In the genomic region with DNA sequence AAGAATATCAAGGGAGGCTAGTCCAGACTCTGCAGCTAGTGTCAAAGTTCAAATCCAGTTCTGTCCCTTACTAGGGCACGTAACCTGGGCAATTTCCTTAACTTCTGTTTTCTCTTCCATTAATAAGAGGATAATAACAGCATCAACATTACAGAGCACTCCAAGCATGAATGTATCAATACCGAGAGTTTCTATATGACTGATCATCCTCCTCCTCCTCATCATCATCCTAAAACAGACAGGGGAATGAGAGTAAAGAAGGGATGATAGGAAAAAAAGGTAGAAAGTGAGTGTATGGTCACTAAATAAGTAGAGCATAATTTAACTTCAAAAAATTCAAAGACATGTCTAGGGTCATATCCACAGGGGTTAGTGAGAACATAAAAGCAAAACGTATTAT, we compare ENCODE assay signal across 24 cellular contexts.
DNase-seq lines count a peak whose midpoint lies in the region; ATAC-seq and TF ChIP-seq lines count a peak whose summit lies in the region.
"Had no signal": no experiment of that assay in that cellular context is flagged by ENCODE, and none has a peak within 500 bp of the region (broad histone marks: within the 10 kb centered on the region; RNA-seq: fewer than 3 reads in every experiment).

No MANE protein-coding gene starts in this region.

- ATAC-seq in gastroesophageal sphincter = no peak
- ATAC-seq in stimulated activated memory B cell treated with anti-CD40 and anti-IgM and Interleukin-4, amounts not matched to agents 10 μg/mL and 1 μg/mL and 100 μg/mL, for 72 hours = no peak
- ATAC-seq in HG02610 (IDR thresholded peaks at IDR 0.05; ENCODE audit: unreplicated experiment) = no peak
- ATAC-seq in foreskin keratinocyte = no peak
- ATAC-seq: gastrocnemius medialis had no signal

- H3K79me2 ChIP-seq in MM.1S (ENCODE audit: low read length) = peaks cover 38% of the 10 kb centered on the region

- H3K4me3 ChIP-seq in GM12865 (ENCODE audit: low read depth, low read length) (peak overlapping the region; percentile 12), MM.1S (ENCODE audit: low read length) (peak overlapping the region; percentile 46), gastroesophageal sphincter (no peak overlapping the region)
- H3K4me3 ChIP-seq: esophagus squamous epithelium, gastrocnemius medialis, left lung, upper lobe of right lung had no signal

- peak overlapping the region; percentile 91 for H3K4me2 ChIP-seq in MM.1S (ENCODE audit: low read depth, low read length)
- H3K4me2 ChIP-seq: SK-N-SH had no signal

- H3K36me3 Mint-ChIP-seq in stimulated activated memory B cell treated with anti-CD40 and anti-IgM and Interleukin-4, amounts not matched to agents 10 μg/mL and 1 μg/mL and 100 μg/mL, for 72 hours = peaks cover 25% of the 10 kb centered on the region
- H3K36me3 Mint-ChIP-seq: activated naive CD8-positive, alpha-beta T cell treated with anti-CD3 and anti-CD28 coated beads, Interleukin-2, amount 10 ng/mL, durations not matched to agents 7 days and 5 days had no signal

- H3K4me3 Mint-ChIP-seq in stimulated activated memory B cell treated with anti-CD40 and anti-IgM and Interleukin-4, amounts not matched to agents 10 μg/mL and 1 μg/mL and 100 μg/mL, for 72 hours = no peak overlapping the region

- H3K36me3 ChIP-seq in MM.1S (replicated peaks; ENCODE audit: insufficient read depth, low read length) (no peaks in the 10 kb centered on the region), gastroesophageal sphincter (no peaks in the 10 kb centered on the region)
- H3K36me3 ChIP-seq: esophagus squamous epithelium, gastrocnemius medialis, left lung, upper lobe of right lung had no signal

- H3K9ac ChIP-seq in MM.1S (ENCODE audit: low read length) = peak overlapping the region; percentile 63
- H3K9ac ChIP-seq: SK-N-SH had no signal

- H3K27me3 Mint-ChIP-seq in stimulated activated memory B cell treated with anti-CD40 and anti-IgM and Interleukin-4, amounts not matched to agents 10 μg/mL and 1 μg/mL and 100 μg/mL, for 72 hours = no peaks in the 10 kb centered on the region
- H3K27me3 Mint-ChIP-seq: activated naive CD8-positive, alpha-beta T cell treated with anti-CD3 and anti-CD28 coated beads, Interleukin-2, amount 10 ng/mL, durations not matched to agents 7 days and 5 days had no signal

- no peak for TF ChIP-seq POLR2A in gastroesophageal sphincter (IDR thresholded peaks at IDR 0.05)

- H3K9me3 ChIP-seq in MM.1S (replicated peaks; ENCODE audit: insufficient read depth, low read length) = no peaks in the 10 kb centered on the region
- H3K9me3 ChIP-seq in gastroesophageal sphincter = no peaks in the 10 kb centered on the region
- H3K9me3 ChIP-seq: esophagus squamous epithelium, gastrocnemius medialis, left lung, SK-N-SH, upper lobe of right lung had no signal

- H3K4me1 ChIP-seq in MM.1S (ENCODE audit: low read length) = peaks cover 38% of the 10 kb centered on the region
- H3K4me1 ChIP-seq in gastroesophageal sphincter = peaks cover 0 to 44% (median 20%) of the 10 kb centered on the region in 3 donors
- H3K4me1 ChIP-seq in foreskin keratinocyte = no peaks in the 10 kb centered on the region

- H3K27ac ChIP-seq in MM.1S (ENCODE audit: low read length) (peak overlapping the region; percentile 94), gastroesophageal sphincter (peak overlapping the region; percentile 73 to 84 (median 79)), foreskin keratinocyte (no peak overlapping the region)
- H3K27ac ChIP-seq: C4-2B, gastrocnemius medialis had no signal

- no peaks in the 10 kb centered on the region for H3K27me3 ChIP-seq in MM.1S (replicated peaks; ENCODE audit: insufficient read depth, low read length)
- no peaks in the 10 kb centered on the region for H3K27me3 ChIP-seq in gastroesophageal sphincter
- H3K27me3 ChIP-seq in foreskin keratinocyte = no peaks in the 10 kb centered on the region
- H3K27me3 ChIP-seq: esophagus squamous epithelium, gastrocnemius medialis, left lung, upper lobe of right lung had no signal

- peaks cover 39% of the 10 kb centered on the region for H3F3A ChIP-seq in MM.1S (ENCODE audit: insufficient read depth, low read length)

- peaks cover 59% of the 10 kb centered on the region for H3K4me1 Mint-ChIP-seq in stimulated activated memory B cell treated with anti-CD40 and anti-IgM and Interleukin-4, amounts not matched to agents 10 μg/mL and 1 μg/mL and 100 μg/mL, for 72 hours

- TF ChIP-seq CTCF in GM12865 (IDR thresholded peaks at IDR 0.05; ENCODE audit: insufficient read depth, low read depth, low read length, missing control alignments) = no peak
- TF ChIP-seq CTCF in MM.1S (IDR thresholded peaks at IDR 0.05; ENCODE audit: low read length) = no peak
- TF ChIP-seq CTCF in gastroesophageal sphincter (IDR thresholded peaks at IDR 0.05) = no peak
- no peak for TF ChIP-seq CTCF in foreskin keratinocyte (conservative IDR thresholded peaks at IDR 0.05)

- H4K20me1 ChIP-seq in MM.1S (ENCODE audit: insufficient read depth, low read length) = no peaks in the 10 kb centered on the region

- no peak for TF ChIP-seq EP300 in gastroesophageal sphincter (IDR thresholded peaks at IDR 0.05)

- no peaks in the 10 kb centered on the region for H3K9me3 Mint-ChIP-seq in stimulated activated memory B cell treated with anti-CD40 and anti-IgM and Interleukin-4, amounts not matched to agents 10 μg/mL and 1 μg/mL and 100 μg/mL, for 72 hours

- H3K27ac Mint-ChIP-seq in stimulated activated memory B cell treated with anti-CD40 and anti-IgM and Interleukin-4, amounts not matched to agents 10 μg/mL and 1 μg/mL and 100 μg/mL, for 72 hours = peak overlapping the region; percentile 94
- H3K27ac Mint-ChIP-seq: H9 had no signal

- peak overlapping the region; percentile 66 for H2AFZ ChIP-seq in MM.1S (ENCODE audit: low read length)

- H3K9me2 ChIP-seq in MM.1S (replicated peaks; ENCODE audit: insufficient read depth, low read length) = no peaks in the 10 kb centered on the region
- H3K9me2 ChIP-seq: SK-N-SH had no signal

- DNase-seq in GM12865 (ENCODE audit: low read depth) (peak; percentile 20), MM.1S (no peak), NCI-H524 treated with DMSO at 0.1 percent for 48 hours (lab: John Stamatoyannopoulos, UW) (no peak), foreskin melanocyte (no peak), foreskin keratinocyte (no peak)
- DNase-seq: activated CD4-positive, alpha-beta T cell treated with anti-CD3 and anti-CD28 coated beads for 4 hours; activated effector memory CD4-positive, alpha-beta T cell treated with Interleukin-2 at 50 U/mL for 16 hours; activated T-cell treated with anti-CD3 and anti-CD28 coated beads for 4 hours; caudate nucleus; esophagus squamous epithelium; gastrocnemius medialis; IMR-90; left lung; NCI-H774; OCI-M1; SK-N-SH; T-helper 2 cell; upper lobe of right lung had no signal

- WGBS in gastroesophageal sphincter (ENCODE audit: low coverage in 1 of 2), 2 donors = 81 to 86% methylated on average over 3 of the region's 3 CpGs

Comparison
In these comparisons a context has a peak if more than half of its experiments do, and no peak if none do; other contexts are left out.
1. H3K4me3 ChIP-seq: peak in GM12865 (single experiment) and MM.1S (single experiment); none in gastroesophageal sphincter (0 of 2).